8 cellular contexts compared by ENCODE assay signal in the genomic region with DNA sequence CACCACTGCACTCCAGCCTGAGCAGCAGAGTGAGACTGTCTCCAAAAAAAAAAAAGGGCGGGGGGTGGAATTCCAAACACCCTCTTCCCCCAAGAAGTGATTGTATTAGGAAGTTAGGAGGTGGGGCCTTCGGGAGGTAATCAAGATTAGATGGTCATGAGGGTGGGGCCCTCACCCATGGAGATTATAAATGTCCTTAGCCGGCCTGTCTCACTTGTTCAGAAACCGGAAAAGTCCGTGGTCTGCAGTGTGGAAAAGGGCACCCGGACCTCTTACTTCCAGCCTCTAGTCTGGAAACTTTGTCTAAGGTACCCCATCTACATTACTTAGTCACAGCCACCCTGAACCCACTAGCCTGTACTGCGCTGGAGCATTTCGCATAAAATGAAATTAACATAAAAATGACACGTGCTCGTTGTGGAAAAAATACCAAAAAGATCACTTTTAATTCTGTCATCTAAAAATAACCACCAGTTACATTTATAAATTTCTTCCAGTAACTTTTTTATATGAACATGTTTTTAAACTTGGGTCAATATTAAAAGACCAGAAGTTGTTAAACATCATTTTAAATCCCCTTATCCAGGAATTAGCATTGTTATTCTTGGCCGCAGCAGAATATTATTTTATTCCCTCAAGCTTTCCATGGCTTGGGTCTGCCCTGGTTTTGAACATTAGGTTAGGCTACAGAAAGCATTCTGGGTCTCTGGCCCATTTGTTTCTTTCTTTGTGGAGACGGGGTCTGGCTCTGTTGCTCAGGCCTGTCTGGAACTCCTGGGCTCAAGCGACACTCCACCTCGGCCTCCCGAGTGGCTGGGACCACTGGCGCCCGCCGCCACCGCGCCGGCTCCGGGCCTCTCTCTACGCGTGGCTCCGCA. TPM values are rescaled to one million over a fixed set of nuclear protein-coding genes. Genes with fewer than 3 reads are reported as not detected.
A peak's percentile ranks its signal among the peaks of the same experiment; 100 is the strongest.
DNase-seq lines count a peak whose midpoint lies in the region; ATAC-seq, FAIRE-seq and TF ChIP-seq lines count a peak whose summit lies in the region.

No MANE protein-coding gene starts in this region.

- peak overlapping the region; percentile 92 for H2BK15ac ChIP-seq in mesenchymal stem cell (ENCODE audit: low read depth, poor library complexity, severe bottlenecking)

- no peak for FAIRE-seq in bronchial epithelial cell (lab: Jason Lieb, UNC)

- H3K27me3 ChIP-seq in OCI-LY1 (ENCODE audit: insufficient read depth, low read length), result no peaks in the 10 kb centered on the region
- no peaks in the 10 kb centered on the region for H3K27me3 ChIP-seq in bronchial epithelial cell (ENCODE audit: control insufficient read depth, insufficient read depth, low read length)
- H3K27me3 ChIP-seq in mesenchymal stem cell (ENCODE audit: control insufficient read depth in 1 of 2, insufficient read depth in 1 of 2, low read length in 2 of 2), result no peaks in the 10 kb centered on the region

- WGBS in mesenchymal stem cell, result 42% methylated on average over 14 of the region's 25 CpGs
- 16% methylated on average over 25 of the region's 25 CpGs for WGBS in urinary bladder

- H3K23ac ChIP-seq in mesenchymal stem cell (ENCODE audit: low read length in 2 of 2), result peak overlapping the region in 1 of 2 experiments; percentile 96

- H4K8ac ChIP-seq in mesenchymal stem cell (ENCODE audit: low read length), result peak overlapping the region; percentile 96

- H3K79me1 ChIP-seq in mesenchymal stem cell (replicated peaks; ENCODE audit: low read length, poor library complexity, severe bottlenecking), result peaks cover 8% of the 10 kb centered on the region

- H2BK12ac ChIP-seq in mesenchymal stem cell (ENCODE audit: low read length in 2 of 2), result no peak overlapping the region

- peak overlapping the region; percentile 98 to 100 for H3K4ac ChIP-seq in mesenchymal stem cell (ENCODE audit: low read depth in 1 of 2, low read length in 2 of 2)

- peaks cover 39% of the 10 kb centered on the region for H3K79me2 ChIP-seq in OCI-LY1 (ENCODE audit: insufficient read depth, low read length)

- H3K27ac ChIP-seq in OCI-LY1 (ENCODE audit: low read depth, low read length, poor library complexity, severe bottlenecking) (peak overlapping the region; percentile 80), mesenchymal stem cell (ENCODE audit: low read length, poor library complexity, severe bottlenecking) (peak overlapping the region; percentile 67), urinary bladder (ENCODE audit: low read depth) (peak overlapping the region; percentile 100)

- H3K4me1 ChIP-seq in OCI-LY1 (ENCODE audit: insufficient read depth, low read length, severe bottlenecking) (peaks cover 39% of the 10 kb centered on the region), mesenchymal stem cell (ENCODE audit: control insufficient read depth, insufficient read depth, low read depth, low read length) (peaks cover 2% of the 10 kb centered on the region), urinary bladder (ENCODE audit: insufficient read depth) (no peaks in the 10 kb centered on the region)

- peak overlapping the region in 1 of 2 experiments; percentile 98 for H3K14ac ChIP-seq in mesenchymal stem cell (ENCODE audit: low read length in 2 of 2)

- TF ChIP-seq CTCF in OCI-LY1 (IDR thresholded peaks at IDR 0.05; ENCODE audit: low read length) (peak; percentile 6; the same call in 1 of the 2 replicates), bronchial epithelial cell (IDR thresholded peaks at IDR 0.05; ENCODE audit: insufficient read depth, low read length, severe bottlenecking) (no peak)

- no peak overlapping the region for H2AFZ ChIP-seq in OCI-LY1 (ENCODE audit: low read length)
- H2AFZ ChIP-seq in mesenchymal stem cell (ENCODE audit: low read depth, low read length), result peak overlapping the region; percentile 93

- DNase-seq in ELR (ENCODE audit: low read depth) (peak; percentile 24), bronchial epithelial cell (ENCODE audit: low read depth) (peak; percentile 10), mesenchymal stem cell (peak; percentile 23), DMS153 treated with DMSO at 0.1 percent for 48 hours (lab: John Stamatoyannopoulos, UW; ENCODE audit: unreplicated experiment) (no peak)
- no peak for DNase-seq in NK-92 treated with Interleukin-12 subunit alpha and Interleukin-12 subunit beta, amount 100 ng/mL, for 24 hours (lab: John Stamatoyannopoulos, UW)

- peak overlapping the region; percentile 96 for H4K91ac ChIP-seq in mesenchymal stem cell (ENCODE audit: low read length)

- no peaks in the 10 kb centered on the region for H4K20me1 ChIP-seq in OCI-LY1 (ENCODE audit: insufficient read depth, low read length)

- H3F3A ChIP-seq in OCI-LY1 (ENCODE audit: insufficient read depth, low read length), result no peaks in the 10 kb centered on the region; the same call in 1 of the 2 replicates

- H3K18ac ChIP-seq in mesenchymal stem cell (ENCODE audit: low read depth in 1 of 2, low read length in 2 of 2), result peak overlapping the region; percentile 96 to 100

- peak overlapping the region; percentile 82 for H3K4me3 ChIP-seq in OCI-LY1 (ENCODE audit: low read depth, low read length, poor library complexity, severe bottlenecking)
- H3K4me3 ChIP-seq in bronchial epithelial cell (ENCODE audit: low read depth, low read length), result peak overlapping the region; percentile 61
- peak overlapping the region; percentile 77 to 89 for H3K4me3 ChIP-seq in mesenchymal stem cell (ENCODE audit: insufficient read depth in 1 of 2, low read depth in 1 of 2, low read length in 2 of 2)
- peak overlapping the region; percentile 70 for H3K4me3 ChIP-seq in urinary bladder (ENCODE audit: low read depth, low read length)

- ATAC-seq in GM18867 (IDR thresholded peaks at IDR 0.05; ENCODE audit: unreplicated experiment), result no peak

- H3K9ac ChIP-seq in OCI-LY1 (ENCODE audit: low read length), result peak overlapping the region; percentile 97
- H3K9ac ChIP-seq in mesenchymal stem cell (ENCODE audit: low read length), result peak overlapping the region; percentile 99

- peaks cover 44% of the 10 kb centered on the region for H3K36me3 ChIP-seq in OCI-LY1 (ENCODE audit: insufficient read depth, low read length)
- H3K36me3 ChIP-seq in bronchial epithelial cell (ENCODE audit: control insufficient read depth, insufficient read depth, low read length), result no peaks in the 10 kb centered on the region
- H3K36me3 ChIP-seq in mesenchymal stem cell (ENCODE audit: control insufficient read depth in 1 of 2, insufficient read depth in 2 of 2, low read depth in 1 of 2, low read length in 2 of 2), result peaks cover 0 to 16% of the 10 kb centered on the region in 2 experiments
- H3K36me3 ChIP-seq in urinary bladder (ENCODE audit: insufficient read depth), result no peaks in the 10 kb centered on the region

- H3K4me2 ChIP-seq in OCI-LY1 (ENCODE audit: low read length), result peak overlapping the region; percentile 87
- H3K4me2 ChIP-seq in mesenchymal stem cell (ENCODE audit: low read length, poor library complexity, severe bottlenecking), result peak overlapping the region; percentile 86

- H2AK5ac ChIP-seq in mesenchymal stem cell (ENCODE audit: low read length, severe bottlenecking), result peak overlapping the region; percentile 97

- H2BK120ac ChIP-seq in mesenchymal stem cell (ENCODE audit: low read depth, low read length), result peak overlapping the region; percentile 84

- no peaks in the 10 kb centered on the region for H3K9me2 ChIP-seq in OCI-LY1 (ENCODE audit: low read depth, low read length)

- H2BK5ac ChIP-seq in mesenchymal stem cell (ENCODE audit: low read depth, low read length, poor library complexity, severe bottlenecking), result peak overlapping the region; percentile 95

- H3K9me3 ChIP-seq in OCI-LY1 (ENCODE audit: low read length) (no peaks in the 10 kb centered on the region), mesenchymal stem cell (ENCODE audit: control insufficient read depth, low read length) (no peaks in the 10 kb centered on the region)

RNA-seq across cellular contexts. Expression of gene CKS2, which starts 1.1 kb away (rescaled TPM):
- total RNA-seq in bronchial epithelial cell, result 16.3 and 16.6 TPM in 2 replicates
- 74.4 TPM for polyA plus RNA-seq in mesenchymal stem cell (2013, experiment 1 of 2)
- polyA plus RNA-seq in mesenchymal stem cell (2013, experiment 2 of 2), result 72.6 TPM
- total RNA-seq in urinary bladder, result 58.7 TPM
- polyA plus RNA-seq in urinary bladder, result 18.0 TPM

RNA-seq across cellular contexts. Expression of gene SECISBP2, which starts 8.5 kb away (rescaled TPM):
- 25.5 and 31.7 TPM in 2 replicates for total RNA-seq in bronchial epithelial cell
- polyA plus RNA-seq in mesenchymal stem cell (2013, experiment 1 of 2), result 20.4 TPM
- polyA plus RNA-seq in mesenchymal stem cell (2013, experiment 2 of 2), result 18.6 TPM
- 78.7 TPM for total RNA-seq in urinary bladder
- 22.7 TPM for polyA plus RNA-seq in urinary bladder

Comparison
In these comparisons a context has a peak if more than half of its experiments do, and no peak if none do; other contexts are left out.
1. DNase-seq: peak in ELR (single experiment), bronchial epithelial cell (single experiment) and mesenchymal stem cell (single experiment); none in NK-92 treated with Interleukin-12 subunit alpha and Interleukin-12 subunit beta, amount 100 ng/mL, for 24 hours (single experiment) and DMS153 treated with DMSO at 0.1 percent for 48 hours (single experiment).
2. Peak in every context shown above with its lines, with median percentiles within 50 percentile points of each other: H3K27ac ChIP-seq and H3K4me3 ChIP-seq.